1 cellular context compared by ENCODE assay signal in genomic region chr9:27943544-27943943, GRCh38.
TF ChIP-seq lines count a peak whose summit lies in the region.

No MANE protein-coding gene starts in this region.

TF ChIP-seq in WTC11, 78 proteins besides CTCF, POLR2A, EP300 and RAD21 (continued from another document):
- TF ChIP-seq, protein P1, sequence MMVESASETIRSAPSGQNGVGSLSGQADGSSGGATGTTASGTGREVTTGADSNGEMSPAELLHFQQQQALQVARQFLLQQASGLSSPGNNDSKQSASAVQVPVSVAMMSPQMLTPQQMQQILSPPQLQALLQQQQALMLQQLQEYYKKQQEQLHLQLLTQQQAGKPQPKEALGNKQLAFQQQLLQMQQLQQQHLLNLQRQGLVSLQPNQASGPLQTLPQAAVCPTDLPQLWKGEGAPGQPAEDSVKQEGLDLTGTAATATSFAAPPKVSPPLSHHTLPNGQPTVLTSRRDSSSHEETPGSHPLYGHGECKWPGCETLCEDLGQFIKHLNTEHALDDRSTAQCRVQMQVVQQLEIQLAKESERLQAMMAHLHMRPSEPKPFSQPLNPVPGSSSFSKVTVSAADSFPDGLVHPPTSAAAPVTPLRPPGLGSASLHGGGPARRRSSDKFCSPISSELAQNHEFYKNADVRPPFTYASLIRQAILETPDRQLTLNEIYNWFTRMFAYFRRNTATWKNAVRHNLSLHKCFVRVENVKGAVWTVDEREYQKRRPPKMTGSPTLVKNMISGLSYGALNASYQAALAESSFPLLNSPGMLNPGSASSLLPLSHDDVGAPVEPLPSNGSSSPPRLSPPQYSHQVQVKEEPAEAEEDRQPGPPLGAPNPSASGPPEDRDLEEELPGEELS (CRISPR knock-in tag; IDR thresholded peaks at IDR 0.05) = no peak
- TF ChIP-seq ELF4 (CRISPR knock-in tag; IDR thresholded peaks at IDR 0.05; ENCODE audit: low read depth) = no peak
- TF ChIP-seq IRF2 (CRISPR knock-in tag; IDR thresholded peaks at IDR 0.05; ENCODE audit: borderline replicate concordance, low read depth) = no peak
- TF ChIP-seq MXD4 (CRISPR knock-in tag; IDR thresholded peaks at IDR 0.05; ENCODE audit: borderline replicate concordance) = no peak
- no peak for TF ChIP-seq RELA (CRISPR knock-in tag; IDR thresholded peaks at IDR 0.05; ENCODE audit: borderline replicate concordance)
- TF ChIP-seq NFATC4 (CRISPR knock-in tag; IDR thresholded peaks at IDR 0.05) = no peak
- TF ChIP-seq, protein P2, sequence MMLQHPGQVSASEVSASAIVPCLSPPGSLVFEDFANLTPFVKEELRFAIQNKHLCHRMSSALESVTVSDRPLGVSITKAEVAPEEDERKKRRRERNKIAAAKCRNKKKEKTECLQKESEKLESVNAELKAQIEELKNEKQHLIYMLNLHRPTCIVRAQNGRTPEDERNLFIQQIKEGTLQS (CRISPR knock-in tag; conservative IDR thresholded peaks at IDR 0.05) = no peak
- no peak for TF ChIP-seq ZNF423 (CRISPR knock-in tag; IDR thresholded peaks at IDR 0.05)
- no peak for TF ChIP-seq ZNF396 (CRISPR knock-in tag; IDR thresholded peaks at IDR 0.05; ENCODE audit: borderline replicate concordance)
- no peak for TF ChIP-seq ZNF317 (CRISPR knock-in tag; IDR thresholded peaks at IDR 0.05; ENCODE audit: borderline replicate concordance, low read depth)
- TF ChIP-seq NFYB (CRISPR knock-in tag; conservative IDR thresholded peaks at IDR 0.05; ENCODE audit: low read depth) = no peak
- TF ChIP-seq, protein P3, sequence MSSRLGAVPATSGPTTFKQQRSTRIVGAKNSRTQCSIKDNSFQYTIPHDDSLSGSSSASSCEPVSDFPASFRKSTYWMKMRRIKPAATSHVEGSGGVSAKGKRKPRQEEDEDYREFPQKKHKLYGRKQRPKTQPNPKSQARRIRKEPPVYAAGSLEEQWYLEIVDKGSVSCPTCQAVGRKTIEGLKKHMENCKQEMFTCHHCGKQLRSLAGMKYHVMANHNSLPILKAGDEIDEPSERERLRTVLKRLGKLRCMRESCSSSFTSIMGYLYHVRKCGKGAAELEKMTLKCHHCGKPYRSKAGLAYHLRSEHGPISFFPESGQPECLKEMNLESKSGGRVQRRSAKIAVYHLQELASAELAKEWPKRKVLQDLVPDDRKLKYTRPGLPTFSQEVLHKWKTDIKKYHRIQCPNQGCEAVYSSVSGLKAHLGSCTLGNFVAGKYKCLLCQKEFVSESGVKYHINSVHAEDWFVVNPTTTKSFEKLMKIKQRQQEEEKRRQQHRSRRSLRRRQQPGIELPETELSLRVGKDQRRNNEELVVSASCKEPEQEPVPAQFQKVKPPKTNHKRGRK (CRISPR knock-in tag; IDR thresholded peaks at IDR 0.05; ENCODE audit: borderline replicate concordance) = no peak
- no peak for TF ChIP-seq ZNF425 (CRISPR knock-in tag; conservative IDR thresholded peaks at IDR 0.05)
- no peak for TF ChIP-seq HMGXB4 (CRISPR knock-in tag; IDR thresholded peaks at IDR 0.05)
